Comparison of ENCODE assay signal across 9 cellular contexts in genomic region chr19:17404621-17405249, GRCh38. TPM values are rescaled to one million over a fixed set of nuclear protein-coding genes. Genes with fewer than 3 reads are reported as not detected.
DNase-seq lines count a peak whose midpoint lies in the region; ATAC-seq and TF ChIP-seq lines count a peak whose summit lies in the region.
"Had no signal": no experiment of that assay in that cellular context is flagged by ENCODE, and none has a peak within 500 bp of the region (broad histone marks: within the 10 kb centered on the region; RNA-seq: fewer than 3 reads in every experiment).

No MANE protein-coding gene starts in this region.

- no peaks in the 10 kb centered on the region for H3K9me2 ChIP-seq in GM23248 (ENCODE audit: insufficient read depth)

- intact Hi-C loops in thyroid gland (cut with DNase I): no loop called here

- H3K27ac ChIP-seq in SJCRH30: no peak overlapping the region; the same call in 1 of the 2 replicates
- peak overlapping the region; percentile 94 for H3K27ac ChIP-seq in iPS-18a (ENCODE audit: low read length)
- peak overlapping the region; percentile 4 to 83 (median 74) for H3K27ac ChIP-seq in thyroid gland
- H3K27ac ChIP-seq in GM23248: no peak overlapping the region

- H3K9ac ChIP-seq in iPS-18a (ENCODE audit: low read length): peak overlapping the region; percentile 90
- H3K9ac ChIP-seq in GM23248: no peak overlapping the region

- in situ Hi-C loops in GM23248 (cut with MboI): no loop called here

- H3K79me2 ChIP-seq in GM23248 (ENCODE audit: insufficient read depth): no peaks in the 10 kb centered on the region

- no peak for TF ChIP-seq POLR2A in thyroid gland (IDR thresholded peaks at IDR 0.05)

- H3K27me3 Mint-ChIP-seq in activated T-cell treated with anti-CD3 and anti-CD28 coated beads, Interleukin-2, amount 50 U/mL, for 72 hours (ENCODE audit: low read depth): no peaks in the 10 kb centered on the region

- H3K27me3 ChIP-seq in SJCRH30 (no peaks in the 10 kb centered on the region), iPS-18a (ENCODE audit: control insufficient read depth, insufficient read depth, low read length) (no peaks in the 10 kb centered on the region), thyroid gland (no peaks in the 10 kb centered on the region), GM23248 (replicated peaks; ENCODE audit: insufficient read depth) (no peaks in the 10 kb centered on the region)

- TF ChIP-seq CTCF in thyroid gland (IDR thresholded peaks at IDR 0.05): no peak

- H3K9me3 Mint-ChIP-seq in activated T-cell treated with anti-CD3 and anti-CD28 coated beads, Interleukin-2, amount 50 U/mL, for 72 hours: no peaks in the 10 kb centered on the region

- H2AFZ ChIP-seq in GM23248: no peak overlapping the region

- H3K36me3 Mint-ChIP-seq in activated T-cell treated with anti-CD3 and anti-CD28 coated beads, Interleukin-2, amount 50 U/mL, for 72 hours (ENCODE audit: insufficient read depth in 2 of 2): peaks cover 0 to 2% of the 10 kb centered on the region in 2 donors

- no peaks in the 10 kb centered on the region for H3F3A ChIP-seq in GM23248 (ENCODE audit: insufficient read depth)

- H3K4me3 Mint-ChIP-seq in activated T-cell treated with anti-CD3 and anti-CD28 coated beads, Interleukin-2, amount 50 U/mL, for 72 hours: peak overlapping the region; percentile 87 to 97

- no peak for DNase-seq in activated T-cell treated with anti-CD3 and anti-CD28 coated beads, Interleukin-2, amount 50 U/mL, for 72 hours
- DNase-seq in activated T-cell treated with anti-CD3 and anti-CD28 coated beads, Interleukin-2, amount 50 U/mL, for 48 hours: no peak
- DNase-seq in SJCRH30: no peak
- DNase-seq in thyroid gland: no peak
- DNase-seq in iPS-NIHi11 (ENCODE audit: low spot score): no peak
- no peak for DNase-seq in GM23248

- ATAC-seq in activated T-cell treated with anti-CD3 and anti-CD28 coated beads, Interleukin-2, amount 50 U/mL, for 72 hours (replicated peaks in 1 of 2): no peak
- no peak for ATAC-seq in GM18519 (IDR thresholded peaks at IDR 0.05; ENCODE audit: low FRiP score, unreplicated experiment)

- no peaks in the 10 kb centered on the region for H3K9me3 ChIP-seq in SJCRH30 (replicated peaks)
- no peaks in the 10 kb centered on the region for H3K9me3 ChIP-seq in iPS-18a (ENCODE audit: control insufficient read depth, low read depth, low read length)
- no peaks in the 10 kb centered on the region for H3K9me3 ChIP-seq in thyroid gland
- no peaks in the 10 kb centered on the region for H3K9me3 ChIP-seq in GM23248 (ENCODE audit: low read depth)

- no peaks in the 10 kb centered on the region for H4K20me1 ChIP-seq in GM23248 (ENCODE audit: insufficient read depth)

- peaks cover 24% of the 10 kb centered on the region for H3K4me1 ChIP-seq in SJCRH30
- H3K4me1 ChIP-seq in iPS-18a (ENCODE audit: control insufficient read depth, low read depth, low read length): peaks cover 10% of the 10 kb centered on the region
- peaks cover 0 to 13% of the 10 kb centered on the region in 2 donors for H3K4me1 ChIP-seq in thyroid gland
- no peaks in the 10 kb centered on the region for H3K4me1 ChIP-seq in GM23248 (ENCODE audit: insufficient read depth)

- peaks cover 53% of the 10 kb centered on the region for H3K4me1 Mint-ChIP-seq in activated T-cell treated with anti-CD3 and anti-CD28 coated beads, Interleukin-2, amount 50 U/mL, for 72 hours (ENCODE audit: low read depth)

- no peaks in the 10 kb centered on the region for H3K36me3 ChIP-seq in SJCRH30
- H3K36me3 ChIP-seq in iPS-18a (ENCODE audit: control insufficient read depth, low read depth, low read length): no peaks in the 10 kb centered on the region
- no peaks in the 10 kb centered on the region for H3K36me3 ChIP-seq in thyroid gland
- H3K36me3 ChIP-seq in GM23248 (ENCODE audit: low read depth): no peaks in the 10 kb centered on the region

- H3K4me3 ChIP-seq in SJCRH30 (peak overlapping the region; percentile 46), iPS-18a (ENCODE audit: low read length) (peak overlapping the region; percentile 75), thyroid gland (replicated peaks in 1 of 3) (peak overlapping the region in 1 of 3 donors; percentile 24), GM23248 (no peak overlapping the region)

- H3K4me2 ChIP-seq in GM23248 (ENCODE audit: unreplicated experiment): no peak overlapping the region

- WGBS in thyroid gland, 2 donors: 86% methylated on average over 5 to 7 of the region's 7 CpGs
- 80 to 83% methylated on average over 7 of the region's 7 CpGs for WGBS in GM23248 (ENCODE audit: low coverage in 1 of 2, low lambda C conversion rate in 2 of 2, missing lambda C conversion rate in 2 of 2), 2 experiments

- H3K27ac Mint-ChIP-seq in activated T-cell treated with anti-CD3 and anti-CD28 coated beads, Interleukin-2, amount 50 U/mL, for 72 hours: peak overlapping the region; percentile 91

RNA-seq across cellular contexts. Expression of gene BST2, which starts 0.7 kb away (rescaled TPM):
- 10 to 100 TPM; 40.9 to 75.0 TPM for total RNA-seq in activated T-cell treated with anti-CD3 and anti-CD28 coated beads, Interleukin-2, amount 50 U/mL, for 72 hours
- total RNA-seq in SJCRH30 (2014; rRNA removed; shearing (Covaris generic)): 19.9 and 20.6 TPM in 2 replicates
- total RNA-seq in thyroid gland: 10 to 100 TPM; 14.1 to 83.0 (median 24.7) TPM
- not detected in 2 replicates for total RNA-seq in GM23248 (2014; rRNA removed; shearing (Covaris generic))
- 0.75 and 0.79 TPM in 2 replicates for polyA plus RNA-seq in GM23248 (2016; fragmentation: Nextera tagmentation; extraction: Ambion mirVana)
- total RNA-seq: chondrocyte had no signal

RNA-seq across cellular contexts. Expression of gene CCDC194, which starts 10.7 kb away (rescaled TPM):
- total RNA-seq in activated T-cell treated with anti-CD3 and anti-CD28 coated beads, Interleukin-2, amount 50 U/mL, for 72 hours: 1 to 10 TPM; 2.2 to 2.8 TPM
- not detected in 2 replicates for total RNA-seq in SJCRH30 (2014; rRNA removed; shearing (Covaris generic))
- not detected for total RNA-seq in thyroid gland
- not detected in 2 replicates for total RNA-seq in GM23248 (2014; rRNA removed; shearing (Covaris generic))
- not detected in 2 replicates for polyA plus RNA-seq in GM23248 (2016; fragmentation: Nextera tagmentation; extraction: Ambion mirVana)
- total RNA-seq: chondrocyte had no signal

RNA-seq across cellular contexts. Expression of gene MVB12A, which starts 15.1 kb away (rescaled TPM):
- 10 to 100 TPM; 32.4 to 38.4 TPM for total RNA-seq in activated T-cell treated with anti-CD3 and anti-CD28 coated beads, Interleukin-2, amount 50 U/mL, for 72 hours
- 34.4 and 41.2 TPM in 2 replicates for total RNA-seq in SJCRH30 (2014; rRNA removed; shearing (Covaris generic))
- total RNA-seq in thyroid gland: 100 to 1,000 TPM in 1 of 4 donors, 10 to 100 TPM in 3; 51.5 to 146 (median 68.3) TPM
- 68.3 and 73.9 TPM in 2 replicates for total RNA-seq in GM23248 (2014; rRNA removed; shearing (Covaris generic))
- 49.6 and 55.3 TPM in 2 replicates for polyA plus RNA-seq in GM23248 (2016; fragmentation: Nextera tagmentation; extraction: Ambion mirVana)

RNA-seq across cellular contexts. Expression of gene PLVAP, which starts 27.6 kb away (rescaled TPM):
- not detected for total RNA-seq in activated T-cell treated with anti-CD3 and anti-CD28 coated beads, Interleukin-2, amount 50 U/mL, for 72 hours
- not detected in 2 replicates for total RNA-seq in SJCRH30 (2014; rRNA removed; shearing (Covaris generic))
- 100 to 1,000 TPM; 103 to 322 (median 174) TPM for total RNA-seq in thyroid gland
- not detected in 2 replicates for total RNA-seq in GM23248 (2014; rRNA removed; shearing (Covaris generic))
- polyA plus RNA-seq in GM23248 (2016; fragmentation: Nextera tagmentation; extraction: Ambion mirVana): not detected in 2 replicates

RNA-seq across cellular contexts. Expression of gene TMEM221, which starts 43.7 kb away (rescaled TPM):
- not detected for total RNA-seq in activated T-cell treated with anti-CD3 and anti-CD28 coated beads, Interleukin-2, amount 50 U/mL, for 72 hours
- total RNA-seq in SJCRH30 (2014; rRNA removed; shearing (Covaris generic)): 0.10 TPM in 1 of 2 replicates, not detected in the other
- total RNA-seq in thyroid gland: under 1 TPM in 1 of 4 donors, not detected in 3; 0.56 TPM
- total RNA-seq in GM23248 (2014; rRNA removed; shearing (Covaris generic)): 0.22 TPM in 1 of 2 replicates, not detected in the other
- 0.30 TPM in 1 of 2 replicates, not detected in the other for polyA plus RNA-seq in GM23248 (2016; fragmentation: Nextera tagmentation; extraction: Ambion mirVana)

Comparison
In these comparisons a context has a peak if more than half of its experiments do, and no peak if none do; other contexts are left out.
1. H3K27ac ChIP-seq: peak in iPS-18a (single experiment) and thyroid gland (3 of 3); none in SJCRH30 (single experiment) and GM23248 (single experiment).
2. RNA of gene BST2, which starts 0.7 kb away (total RNA-seq): 40.9 to 75.0 TPM in activated T-cell treated with anti-CD3 and anti-CD28 coated beads, Interleukin-2, amount 50 U/mL, for 72 hours, 14.1 to 83.0 TPM in thyroid gland and 19.9 to 20.6 TPM in SJCRH30; not detected in GM23248; every median in the first group is over 10 times any median in the second.